Comparison of ENCODE assay signal across 16 cellular contexts in genomic region chr15:29740692-29741311, GRCh38.
DNase-seq lines count a peak whose midpoint lies in the region; ATAC-seq and TF ChIP-seq lines count a peak whose summit lies in the region.
"Had no signal": no experiment of that assay in that cellular context is flagged by ENCODE, and none has a peak within 500 bp of the region (broad histone marks: within the 10 kb centered on the region; RNA-seq: fewer than 3 reads in every experiment).

No MANE protein-coding gene starts in this region.

- H3K27me3 ChIP-seq in WERI-Rb-1 (ENCODE audit: insufficient read depth, low read depth, severe bottlenecking) (no peaks in the 10 kb centered on the region), right lobe of liver (no peaks in the 10 kb centered on the region)

- no peaks in the 10 kb centered on the region; the same call in 1 of the 2 replicates for H3K27me3 Mint-ChIP-seq in HFFc6 (ENCODE audit: insufficient read depth)
- peaks cover 6% of the 10 kb centered on the region for H3K27me3 Mint-ChIP-seq in activated T-helper 17 cell treated with anti-CD3 and anti-CD28 coated beads, Interleukin-2, amount 50 U/mL, for 72 hours

- TF ChIP-seq CTCF in HFFc6 (IDR thresholded peaks at IDR 0.05), result peak; percentile 56; the same call in 1 of the 2 replicates
- TF ChIP-seq CTCF in WERI-Rb-1 (IDR thresholded peaks at IDR 0.05; ENCODE audit: low read depth, low read length), result peak; percentile 65
- TF ChIP-seq CTCF in right lobe of liver (IDR thresholded peaks at IDR 0.05), result peak; percentile 25 to 52 (median 36)

- no peak overlapping the region for H3K4me3 Mint-ChIP-seq in HFFc6
- H3K4me3 Mint-ChIP-seq in activated T-helper 17 cell treated with anti-CD3 and anti-CD28 coated beads, Interleukin-2, amount 50 U/mL, for 72 hours, result no peak overlapping the region
- H3K4me3 Mint-ChIP-seq: activated CD4-positive, alpha-beta T cell treated with anti-CD3 and anti-CD28 coated beads, Interleukin-2, amount 10 ng/mL, durations not matched to agents 24 days and 14 days; activated naive CD8-positive, alpha-beta T cell treated with anti-CD3 and anti-CD28 coated beads, Interleukin-2, amount 50 U/mL, for 24 hours; naive thymus-derived CD4-positive, alpha-beta T cell had no signal

- H3K27ac Mint-ChIP-seq in HFFc6, result no peak overlapping the region
- no peak overlapping the region for H3K27ac Mint-ChIP-seq in activated T-helper 17 cell treated with anti-CD3 and anti-CD28 coated beads, Interleukin-2, amount 50 U/mL, for 72 hours
- H3K27ac Mint-ChIP-seq: activated CD4-positive, alpha-beta T cell treated with anti-CD3 and anti-CD28 coated beads, Interleukin-2, amount 10 ng/mL, durations not matched to agents 24 days and 14 days; activated naive CD8-positive, alpha-beta T cell treated with anti-CD3 and anti-CD28 coated beads, Interleukin-2, amount 50 U/mL, for 24 hours; naive thymus-derived CD4-positive, alpha-beta T cell had no signal

- no peaks in the 10 kb centered on the region for H3K9me3 Mint-ChIP-seq in HFFc6
- H3K9me3 Mint-ChIP-seq in activated T-helper 17 cell treated with anti-CD3 and anti-CD28 coated beads, Interleukin-2, amount 50 U/mL, for 72 hours, result no peaks in the 10 kb centered on the region
- H3K9me3 Mint-ChIP-seq: activated CD4-positive, alpha-beta T cell treated with anti-CD3 and anti-CD28 coated beads, Interleukin-2, amount 10 ng/mL, durations not matched to agents 24 days and 14 days; activated naive CD8-positive, alpha-beta T cell treated with anti-CD3 and anti-CD28 coated beads, Interleukin-2, amount 50 U/mL, for 24 hours; naive thymus-derived CD4-positive, alpha-beta T cell had no signal

- H3K9me3 ChIP-seq in WERI-Rb-1 (ENCODE audit: severe bottlenecking), result no peaks in the 10 kb centered on the region
- no peaks in the 10 kb centered on the region for H3K9me3 ChIP-seq in right lobe of liver

- TF ChIP-seq POLR2A in right lobe of liver (IDR thresholded peaks at IDR 0.05), result no peak

- WGBS in right lobe of liver (ENCODE audit: insufficient coverage, low coverage, low lambda C conversion rate, missing lambda C conversion rate), result 100% methylated on average over 1 of the region's 1 CpG

- H3K36me3 ChIP-seq in WERI-Rb-1 (peaks cover 60% of the 10 kb centered on the region), right lobe of liver (peaks cover 0 to 19% (median 0%) of the 10 kb centered on the region in 4 donors)

- DNase-seq in EH (ENCODE audit: low read depth) (peak; percentile 9), HFFc6 (no peak), WERI-Rb-1 (peak; percentile 39), right lobe of liver (no peak), retina (no peak)
- DNase-seq in stimulated activated naive CD4-positive, alpha-beta T cell (lab: John Stamatoyannopoulos, UW), result no peak
- DNase-seq: activated CD4-positive, alpha-beta T cell treated with anti-CD3 and anti-CD28 coated beads, Interleukin-2, amount 10 ng/mL, durations not matched to agents 24 days and 14 days; activated naive CD8-positive, alpha-beta T cell treated with anti-CD3 and anti-CD28 coated beads, Interleukin-2, amount 50 U/mL, for 24 hours; DMS79; naive thymus-derived CD4-positive, alpha-beta T cell; NCI-H1930; stimulated activated CD4-positive, alpha-beta T cell treated with anti-CD3 and anti-CD28 coated beads, Interleukin-15, amount 100 ng/mL, for 24 hours; stimulated activated naive CD4-positive, alpha-beta T cell treated with Interleukin-2 at 50 U/mL for 16 hours had no signal

- H3K4me1 ChIP-seq in right lobe of liver, result peaks cover 0 to 9% (median 2%) of the 10 kb centered on the region in 4 donors

- H3K36me3 Mint-ChIP-seq in HFFc6 (ENCODE audit: low read depth), result peaks cover 5% of the 10 kb centered on the region; the same call in 1 of the 2 replicates
- no peaks in the 10 kb centered on the region for H3K36me3 Mint-ChIP-seq in activated T-helper 17 cell treated with anti-CD3 and anti-CD28 coated beads, Interleukin-2, amount 50 U/mL, for 72 hours (ENCODE audit: low read depth)
- H3K36me3 Mint-ChIP-seq: naive thymus-derived CD4-positive, alpha-beta T cell had no signal

- H3K4me1 Mint-ChIP-seq in HFFc6 (ENCODE audit: low read depth), result peaks cover 17% of the 10 kb centered on the region
- peaks cover 5% of the 10 kb centered on the region for H3K4me1 Mint-ChIP-seq in activated T-helper 17 cell treated with anti-CD3 and anti-CD28 coated beads, Interleukin-2, amount 50 U/mL, for 72 hours

- H3K4me3 ChIP-seq in WERI-Rb-1 (ENCODE audit: low read depth, low read length), result no peak overlapping the region
- H3K4me3 ChIP-seq in right lobe of liver, result no peak overlapping the region

- ATAC-seq in right lobe of liver (peak; percentile 24 to 73 (median 52)), HG02571 (IDR thresholded peaks at IDR 0.05; ENCODE audit: unreplicated experiment) (no peak)
- no peak for ATAC-seq in activated T-helper 17 cell treated with anti-CD3 and anti-CD28 coated beads, Interleukin-2, amount 50 U/mL, for 72 hours (replicated peaks)
- ATAC-seq: activated naive CD8-positive, alpha-beta T cell treated with anti-CD3 and anti-CD28 coated beads, Interleukin-2, amount 50 U/mL, for 24 hours; naive thymus-derived CD4-positive, alpha-beta T cell; Right ventricle myocardium inferior had no signal

- H3K27ac ChIP-seq in WERI-Rb-1 (no peak overlapping the region), right lobe of liver (no peak overlapping the region)

- intact Hi-C loops in right lobe of liver (cut with DNase I), result no loop called here

Comparison
In these comparisons a context has a peak if more than half of its experiments do, and no peak if none do; other contexts are left out.
1. DNase-seq: peak in EH (single experiment) and WERI-Rb-1 (single experiment); none in HFFc6 (single experiment), right lobe of liver (0 of 3), retina (single experiment) and stimulated activated naive CD4-positive, alpha-beta T cell (0 of 6).
2. ATAC-seq: peak in right lobe of liver (4 of 4); none in activated T-helper 17 cell treated with anti-CD3 and anti-CD28 coated beads, Interleukin-2, amount 50 U/mL, for 72 hours (single experiment) and HG02571 (single experiment).
3. Peak in every context shown above with its lines, with median percentiles within 50 percentile points of each other: CTCF ChIP-seq.